ENCODE assay signal across 1 cellular context in genomic region chr18:64245461-64245860, GRCh38.
TF ChIP-seq lines count a peak whose summit lies in the region.

No MANE protein-coding gene starts in this region.

TF ChIP-seq in GM23338, 12 proteins besides CTCF, POLR2A, EP300 and RAD21 (continued from another document):
- TF ChIP-seq ZNF462 (CRISPR knock-in tag; IDR thresholded peaks at IDR 0.05) (no peak), EZH2phosphoT487 (IDR thresholded peaks at IDR 0.05; ENCODE audit: unreplicated experiment) (no peak)
